Comparison of ENCODE assay signal across 13 cellular contexts in the genomic region with DNA sequence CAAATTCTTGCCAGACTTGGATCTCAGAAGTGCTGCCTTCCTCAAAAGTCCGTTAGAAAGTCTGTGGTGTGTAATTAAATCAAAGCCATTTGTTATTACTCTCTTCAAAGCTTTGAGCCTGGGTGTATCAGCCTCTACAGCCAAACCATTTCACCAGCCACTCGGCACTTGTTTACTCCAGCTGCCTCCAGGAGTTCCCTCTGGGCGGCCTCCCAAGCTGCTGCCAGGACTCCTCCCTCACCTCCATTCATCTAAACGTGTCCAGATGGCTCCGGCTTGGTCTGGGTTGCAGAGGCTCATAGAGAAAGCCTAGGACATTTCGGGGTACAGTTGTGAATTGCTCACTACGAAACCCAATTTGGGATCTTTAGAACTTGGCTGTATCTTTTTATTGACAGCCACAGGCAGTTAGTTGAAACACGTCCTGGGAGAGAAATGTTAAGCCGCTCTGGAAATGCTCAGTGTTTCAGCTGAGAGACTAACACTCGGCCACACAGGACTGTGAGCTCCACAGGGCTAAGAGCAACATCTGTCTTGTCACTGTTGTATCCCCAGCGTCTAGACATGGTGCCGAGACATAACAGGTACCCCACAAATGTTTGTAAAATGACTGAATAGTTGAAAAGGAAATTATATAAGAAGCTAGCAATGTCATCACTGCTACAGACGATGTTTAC.
A peak's percentile ranks its signal among the peaks of the same experiment; 100 is the strongest.
DNase-seq lines count a peak whose midpoint lies in the region; ATAC-seq and TF ChIP-seq lines count a peak whose summit lies in the region.
"Had no signal": no experiment of that assay in that cellular context is flagged by ENCODE, and none has a peak within 500 bp of the region (broad histone marks: within the 10 kb centered on the region; RNA-seq: fewer than 3 reads in every experiment).

No MANE protein-coding gene starts in this region.

- no peaks in the 10 kb centered on the region for H3K9me3 Mint-ChIP-seq in GM23338

- H3K9ac ChIP-seq in GM23248 (peak overlapping the region; percentile 43), smooth muscle cell (ENCODE audit: low read depth) (no peak overlapping the region)

- H3K27me3 Mint-ChIP-seq in GM23338 (ENCODE audit: insufficient read depth, low read depth, poor library complexity), result no peaks in the 10 kb centered on the region

- H4K20me1 ChIP-seq in GM23248 (ENCODE audit: insufficient read depth) (no peaks in the 10 kb centered on the region), GM23338 (replicated peaks; ENCODE audit: insufficient read depth) (no peaks in the 10 kb centered on the region), smooth muscle cell (ENCODE audit: low read depth) (no peaks in the 10 kb centered on the region)

- no peaks in the 10 kb centered on the region for H3K27me3 ChIP-seq in GM23248 (replicated peaks; ENCODE audit: insufficient read depth)
- H3K27me3 ChIP-seq in SJCRH30, result no peaks in the 10 kb centered on the region
- H3K27me3 ChIP-seq in left lung, result no peaks in the 10 kb centered on the region
- no peaks in the 10 kb centered on the region for H3K27me3 ChIP-seq in GM23338 (ENCODE audit: insufficient read depth)
- H3K27me3 ChIP-seq in smooth muscle cell (ENCODE audit: low read depth), result no peaks in the 10 kb centered on the region
- no peaks in the 10 kb centered on the region for H3K27me3 ChIP-seq in effector memory CD4-positive, alpha-beta T cell (replicated peaks; ENCODE audit: control insufficient read depth, insufficient read depth, low read length, poor library complexity, severe bottlenecking)
- H3K27me3 ChIP-seq in aorta (ENCODE audit: control insufficient read depth in 1 of 2, insufficient read depth in 2 of 2, low read length in 1 of 2), result no peaks in the 10 kb centered on the region
- H3K27me3 ChIP-seq: adrenal gland, BE2C had no signal

- peak; percentile 49 for ATAC-seq in left lung
- ATAC-seq in GM23338, result no peak; the same call in 2 of the 3 replicates
- no peak for ATAC-seq in aorta (ENCODE audit: low FRiP score)

- DNase-seq in AG08395 (ENCODE audit: low spot score), result peak; percentile 46
- DNase-seq in GM23248, result peak; percentile 81
- DNase-seq in SJCRH30, result peak; percentile 19 to 36
- no peak for DNase-seq in left lung
- no peak for DNase-seq in GM23338 (ENCODE audit: low spot score)
- DNase-seq in smooth muscle cell (lab: John Stamatoyannopoulos, UW; ENCODE audit: unreplicated experiment), result no peak
- DNase-seq in effector memory CD4-positive, alpha-beta T cell, result no peak
- no peak for DNase-seq in aorta
- DNase-seq: adrenal gland, BE2C, GDM1, nucleus accumbens had no signal

- H3K9me2 ChIP-seq in GM23248 (ENCODE audit: insufficient read depth) (no peaks in the 10 kb centered on the region), GM23338 (ENCODE audit: insufficient read depth) (no peaks in the 10 kb centered on the region)

- H3K9me3 ChIP-seq in GM23248 (ENCODE audit: low read depth) (no peaks in the 10 kb centered on the region), SJCRH30 (replicated peaks) (no peaks in the 10 kb centered on the region), left lung (no peaks in the 10 kb centered on the region), smooth muscle cell (replicated peaks; ENCODE audit: low read depth) (no peaks in the 10 kb centered on the region), aorta (ENCODE audit: control insufficient read depth, low read length) (no peaks in the 10 kb centered on the region)
- H3K9me3 ChIP-seq in effector memory CD4-positive, alpha-beta T cell (ENCODE audit: control insufficient read depth, low read length), result no peaks in the 10 kb centered on the region
- H3K9me3 ChIP-seq: adrenal gland, BE2C had no signal

- H3K36me3 ChIP-seq in GM23248 (ENCODE audit: low read depth) (no peaks in the 10 kb centered on the region), SJCRH30 (no peaks in the 10 kb centered on the region), left lung (no peaks in the 10 kb centered on the region), GM23338 (ENCODE audit: insufficient read depth) (no peaks in the 10 kb centered on the region), smooth muscle cell (ENCODE audit: low read depth) (no peaks in the 10 kb centered on the region), aorta (ENCODE audit: control insufficient read depth in 1 of 2, insufficient read depth in 2 of 2, low read length in 1 of 2) (no peaks in the 10 kb centered on the region)
- H3K36me3 ChIP-seq in effector memory CD4-positive, alpha-beta T cell (ENCODE audit: control insufficient read depth, insufficient read depth, low read length), result no peaks in the 10 kb centered on the region
- H3K36me3 ChIP-seq: adrenal gland, BE2C had no signal

- H3K4me3 ChIP-seq in GM23248, result no peak overlapping the region
- H3K4me3 ChIP-seq in SJCRH30, result no peak overlapping the region
- H3K4me3 ChIP-seq in left lung, result no peak overlapping the region
- no peak overlapping the region for H3K4me3 ChIP-seq in GM23338
- no peak overlapping the region for H3K4me3 ChIP-seq in smooth muscle cell
- H3K4me3 ChIP-seq in effector memory CD4-positive, alpha-beta T cell (ENCODE audit: insufficient read depth, low read depth, low read length, poor library complexity, severe bottlenecking), result no peak overlapping the region
- H3K4me3 ChIP-seq in aorta (ENCODE audit: low read length in 2 of 2), result no peak overlapping the region
- H3K4me3 ChIP-seq: adrenal gland had no signal

- H3K27ac Mint-ChIP-seq in GM23338, result no peak overlapping the region

- no peaks in the 10 kb centered on the region for H3K36me3 Mint-ChIP-seq in GM23338 (ENCODE audit: low read depth)

- peak overlapping the region; percentile 75 for H3K27ac ChIP-seq in GM23248
- H3K27ac ChIP-seq in SJCRH30, result no peak overlapping the region
- H3K27ac ChIP-seq in left lung, result no peak overlapping the region
- H3K27ac ChIP-seq in GM23338 (ENCODE audit: low read depth), result no peak overlapping the region
- H3K27ac ChIP-seq in smooth muscle cell (ENCODE audit: low read depth), result no peak overlapping the region
- H3K27ac ChIP-seq in effector memory CD4-positive, alpha-beta T cell (ENCODE audit: insufficient read depth, low read length, poor library complexity, severe bottlenecking), result no peak overlapping the region
- H3K27ac ChIP-seq in aorta (ENCODE audit: low read depth in 1 of 2, low read length in 2 of 2), result no peak overlapping the region
- H3K27ac ChIP-seq: adrenal gland, VCaP had no signal

- H3K4me1 Mint-ChIP-seq in GM23338, result no peaks in the 10 kb centered on the region; the same call in 2 of the 3 replicates

- TF ChIP-seq CTCF in left lung (IDR thresholded peaks at IDR 0.05), result no peak
- TF ChIP-seq CTCF in GM23338 (conservative IDR thresholded peaks at IDR 0.05; ENCODE audit: low read depth in 2 of 2), result no peak
- no peak for TF ChIP-seq CTCF in smooth muscle cell (IDR thresholded peaks at IDR 0.05; ENCODE audit: borderline replicate concordance, insufficient read depth, poor library complexity, severe bottlenecking)

- peak overlapping the region; percentile 45 for H3K4me2 ChIP-seq in GM23248 (ENCODE audit: unreplicated experiment)
- no peak overlapping the region for H3K4me2 ChIP-seq in GM23338
- no peak overlapping the region for H3K4me2 ChIP-seq in smooth muscle cell

- H3K79me2 ChIP-seq in GM23248 (ENCODE audit: insufficient read depth) (no peaks in the 10 kb centered on the region), GM23338 (replicated peaks; ENCODE audit: insufficient read depth) (no peaks in the 10 kb centered on the region), smooth muscle cell (ENCODE audit: low read depth) (no peaks in the 10 kb centered on the region)

- intact Hi-C loops in left lung (cut with DNase I) (no loop called here), aorta (cut with DNase I) (no loop called here)

- H2AFZ ChIP-seq in GM23248, result peak overlapping the region; percentile 64
- H2AFZ ChIP-seq in GM23338, result no peak overlapping the region
- H2AFZ ChIP-seq in smooth muscle cell (ENCODE audit: low read depth), result no peak overlapping the region

- H3K4me1 ChIP-seq in GM23248 (ENCODE audit: insufficient read depth) (peaks cover 51% of the 10 kb centered on the region), SJCRH30 (no peaks in the 10 kb centered on the region), left lung (no peaks in the 10 kb centered on the region), GM23338 (ENCODE audit: insufficient read depth) (no peaks in the 10 kb centered on the region), smooth muscle cell (ENCODE audit: low read depth) (no peaks in the 10 kb centered on the region), aorta (ENCODE audit: control insufficient read depth in 1 of 2, insufficient read depth in 2 of 2, low read length in 2 of 2) (no peaks in the 10 kb centered on the region)
- H3K4me1 ChIP-seq in effector memory CD4-positive, alpha-beta T cell (ENCODE audit: control insufficient read depth, insufficient read depth, low read length, poor library complexity, severe bottlenecking), result no peaks in the 10 kb centered on the region
- H3K4me1 ChIP-seq: adrenal gland, BE2C had no signal

- in situ Hi-C loops in GM23248 (cut with MboI), result no loop called here

- no peak overlapping the region for H3K4me3 Mint-ChIP-seq in GM23338

- H3F3A ChIP-seq in GM23248 (ENCODE audit: insufficient read depth) (peaks cover 53% of the 10 kb centered on the region), GM23338 (replicated peaks; ENCODE audit: low read depth) (no peaks in the 10 kb centered on the region), smooth muscle cell (ENCODE audit: low read depth) (no peaks in the 10 kb centered on the region)

- WGBS in GM23248 (ENCODE audit: low coverage in 1 of 2, low lambda C conversion rate in 2 of 2, missing lambda C conversion rate in 2 of 2), 2 experiments, result 6 to 9% methylated on average over 13 of the region's 13 CpGs
- 52% methylated on average over 13 of the region's 13 CpGs for WGBS in smooth muscle cell (ENCODE audit: low lambda C conversion rate)
- WGBS in aorta, 2 donors, result 73 to 81% methylated on average over 13 of the region's 13 CpGs

TF ChIP-seq in GM23338, 12 proteins besides CTCF, POLR2A, EP300 and RAD21 (continues in another document):
- TF ChIP-seq EZH2 (IDR thresholded peaks at IDR 0.05; ENCODE audit: low read depth, unreplicated experiment) (no peak), JUNB (IDR thresholded peaks at IDR 0.05; ENCODE audit: unreplicated experiment) (no peak), ZNF114 (CRISPR knock-in tag; IDR thresholded peaks at IDR 0.05) (no peak), CREB1 (CRISPR knock-in tag; IDR thresholded peaks at IDR 0.05; ENCODE audit: low read depth) (no peak), POLR2AphosphoS5 (IDR thresholded peaks at IDR 0.05; ENCODE audit: low read depth) (no peak), STAT1 (IDR thresholded peaks at IDR 0.05; ENCODE audit: unreplicated experiment) (no peak)

Comparison
In these comparisons a context has a peak if more than half of its experiments do, and no peak if none do; other contexts are left out.
1. DNase-seq: peak in AG08395 (single experiment), GM23248 (single experiment) and SJCRH30 (2 of 2); none in left lung (0 of 2), GM23338 (single experiment), smooth muscle cell (single experiment), effector memory CD4-positive, alpha-beta T cell (0 of 3) and aorta (0 of 2).